Comparison of ENCODE assay signal across 28 cellular contexts in genomic region chr7:135597926-135598305, GRCh38. TPM values are rescaled to one million over a fixed set of nuclear protein-coding genes. Genes with fewer than 3 reads are reported as not detected.
A peak's percentile ranks its signal among the peaks of the same experiment; 100 is the strongest.
DNase-seq lines count a peak whose midpoint lies in the region.
"Had no signal": no experiment of that assay in that cellular context is flagged by ENCODE, and none has a peak within 500 bp of the region (broad histone marks: within the 10 kb centered on the region; RNA-seq: fewer than 3 reads in every experiment).

No MANE protein-coding gene starts in this region.

- H3K27ac ChIP-seq in SK-N-MC (peak overlapping the region; percentile 87), caudate nucleus (ENCODE audit: low read depth, low read length) (peak overlapping the region; percentile 1), substantia nigra (ENCODE audit: low read depth, low read length, poor library complexity, severe bottlenecking) (no peak overlapping the region)
- H3K27ac ChIP-seq: left ventricle myocardium inferior, neutrophil, psoas muscle, sigmoid colon, SJSA1, upper lobe of left lung had no signal

- H3K27me3 ChIP-seq in MG63 = no peaks in the 10 kb centered on the region
- H3K27me3 ChIP-seq: neutrophil, sigmoid colon, SJSA1, upper lobe of left lung had no signal

- H3K9me3 ChIP-seq in SK-N-MC (ENCODE audit: low read depth, low read length) (no peaks in the 10 kb centered on the region), MG63 (no peaks in the 10 kb centered on the region)
- H3K9me3 ChIP-seq: Caco-2, HAP-1, left ventricle myocardium inferior, neutrophil, psoas muscle, sigmoid colon, SJSA1, upper lobe of left lung had no signal

- H3K9ac ChIP-seq in SK-N-MC (ENCODE audit: insufficient read length) = no peak overlapping the region

- H3K4me3 ChIP-seq in SK-N-MC (no peak overlapping the region; the same call in 1 of the 2 replicates), MG63 (no peak overlapping the region)
- H3K4me3 ChIP-seq: HAP-1, left ventricle myocardium inferior, psoas muscle, sigmoid colon, SJSA1, upper lobe of left lung had no signal

- H3K36me3 ChIP-seq in SK-N-MC (ENCODE audit: insufficient read depth, low read length) = peaks cover 83% of the 10 kb centered on the region
- peaks cover 44% of the 10 kb centered on the region for H3K36me3 ChIP-seq in MG63

- no peak for DNase-seq in SK-N-MC (ENCODE audit: low read depth, low spot score)
- DNase-seq in caudate nucleus (lab: John Stamatoyannopoulos, UW) = peak in 28 of 61 donors; percentile 1 to 75 (median 19)
- peak in 29 of 51 donors; percentile 2 to 71 (median 24) for DNase-seq in hypothalamus (lab: John Stamatoyannopoulos, UW)
- DNase-seq in substantia nigra (lab: John Stamatoyannopoulos, UW) = peak in 30 of 49 donors; percentile 0 to 60 (median 18)
- no peak for DNase-seq in stimulated activated naive CD4-positive, alpha-beta T cell treated with Interleukin-2 at 50 U/mL for 16 hours (lab: John Stamatoyannopoulos, UW)
- DNase-seq in NCI-H1930 (lab: John Stamatoyannopoulos, UW) = no peak
- no peak for DNase-seq in MG63
- DNase-seq: activated CD4-positive, alpha-beta T cell treated with anti-CD3 and anti-CD28 coated beads, Interleukin-2, amount 50 U/mL, for 1 hour; activated CD4-positive, CD25-positive, alpha-beta regulatory T cell; activated naive CD4-positive, alpha-beta T cell; activated T-cell treated with anti-CD3 and anti-CD28 coated beads, Interleukin-2, amount 50 U/mL, for 72 hours; Caco-2; DMS79; effector CD8-positive, alpha-beta T cell; GDM1; Karpas-422; left ventricle myocardium inferior; naive thymus-derived CD4-positive, alpha-beta T cell; NCI-H1436; NCI-H2107; NCI-H82; psoas muscle; sigmoid colon; stimulated activated CD4-positive, alpha-beta T cell treated with anti-CD3 and anti-CD28 coated beads, Interleukin-4, amount 100 ng/mL, for 24 hours; upper lobe of left lung had no signal

RNA-seq across cellular contexts. Expression of gene NUP205, which starts 40.2 kb away (rescaled TPM):
- total RNA-seq in MG63 (2014; rRNA removed; shearing (Covaris generic); ENCODE audit: low replicate concordance) = 27.5 and 28.4 TPM in 2 replicates

Comparison
In these comparisons a context has a peak if more than half of its experiments do, and no peak if none do; other contexts are left out.
1. DNase-seq: peak in hypothalamus (29 of 51) and substantia nigra (30 of 49); none in SK-N-MC (single experiment), stimulated activated naive CD4-positive, alpha-beta T cell treated with Interleukin-2 at 50 U/mL for 16 hours (single experiment), NCI-H1930 (0 of 2) and MG63 (single experiment).